2 cellular contexts compared by ENCODE assay signal in the genomic region with DNA sequence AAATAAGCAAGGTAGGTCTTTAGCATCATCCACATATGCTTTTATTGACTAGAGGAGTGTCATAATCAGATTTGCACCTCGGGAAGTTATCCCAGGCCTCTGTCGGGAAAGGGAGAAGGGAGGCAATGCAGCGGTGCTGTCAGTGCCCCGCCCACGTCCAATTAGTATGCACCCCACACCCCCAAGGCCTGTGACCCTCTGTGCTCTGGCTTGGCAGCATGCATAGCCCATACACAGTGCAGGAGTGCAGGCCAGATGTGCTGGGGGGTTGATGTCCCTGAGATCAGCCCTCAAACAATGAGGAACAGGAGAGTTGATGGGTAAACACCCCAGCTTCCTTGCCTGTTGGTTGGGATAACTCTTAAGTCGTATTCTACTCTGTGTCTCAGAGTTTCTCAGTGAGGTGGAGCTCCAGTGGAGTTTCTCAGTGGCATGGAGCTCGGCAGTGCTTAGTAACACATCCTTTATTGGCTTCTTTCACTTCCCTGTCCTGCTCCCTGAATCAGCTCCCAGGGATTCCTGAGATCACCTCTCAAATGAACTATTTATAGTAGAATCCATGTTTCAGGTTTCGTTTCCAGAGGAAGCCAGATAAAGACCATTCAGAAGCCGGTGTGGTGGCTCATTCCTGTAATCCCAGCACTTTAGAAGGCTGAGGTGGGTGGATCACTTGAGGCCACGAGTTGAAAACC.
TF ChIP-seq lines count a peak whose summit lies in the region.

No MANE protein-coding gene starts in this region.

TF ChIP-seq in IMR-90, 13 proteins besides CTCF, POLR2A, EP300 and RAD21:
- no peak for TF ChIP-seq CEBPB (IDR thresholded peaks at IDR 0.05; ENCODE audit: low read depth, low read length)
- TF ChIP-seq, protein P1, sequence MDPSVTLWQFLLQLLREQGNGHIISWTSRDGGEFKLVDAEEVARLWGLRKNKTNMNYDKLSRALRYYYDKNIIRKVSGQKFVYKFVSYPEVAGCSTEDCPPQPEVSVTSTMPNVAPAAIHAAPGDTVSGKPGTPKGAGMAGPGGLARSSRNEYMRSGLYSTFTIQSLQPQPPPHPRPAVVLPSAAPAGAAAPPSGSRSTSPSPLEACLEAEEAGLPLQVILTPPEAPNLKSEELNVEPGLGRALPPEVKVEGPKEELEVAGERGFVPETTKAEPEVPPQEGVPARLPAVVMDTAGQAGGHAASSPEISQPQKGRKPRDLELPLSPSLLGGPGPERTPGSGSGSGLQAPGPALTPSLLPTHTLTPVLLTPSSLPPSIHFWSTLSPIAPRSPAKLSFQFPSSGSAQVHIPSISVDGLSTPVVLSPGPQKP (IDR thresholded peaks at IDR 0.05; ENCODE audit: borderline replicate concordance, low read depth, low read length) = no peak
- no peak for TF ChIP-seq MAFK (IDR thresholded peaks at IDR 0.05; ENCODE audit: low read depth, low read length)
- TF ChIP-seq RCOR1 (IDR thresholded peaks at IDR 0.05; ENCODE audit: insufficient replicate concordance, low read length) = no peak
- TF ChIP-seq BHLHE40 (IDR thresholded peaks at IDR 0.05; ENCODE audit: low read depth, low read length) = no peak

TF ChIP-seq in K562, 482 proteins besides CTCF, POLR2A, EP300 and RAD21:
- TF ChIP-seq EGR1 (conservative IDR thresholded peaks at IDR 0.05) (0 out of 2 replicates have a peak, but pooled peaks have one; percentile 6), NR4A1 (CRISPR knock-in tag; IDR thresholded peaks at IDR 0.05) (no peak), NR4A1 (tag; IDR thresholded peaks at IDR 0.05) (no peak), CBX1 (IDR thresholded peaks at IDR 0.05; ENCODE audit: low read depth) (no peak), ZFP36 (IDR thresholded peaks at IDR 0.05; ENCODE audit: low read depth, low read length, partially characterized antibody) (no peak), TRIM24 (IDR thresholded peaks at IDR 0.05) (no peak), MBD2 (IDR thresholded peaks at IDR 0.05; ENCODE audit: borderline replicate concordance, low read depth) (no peak), CHCHD3 (CRISPR knock-in tag; IDR thresholded peaks at IDR 0.05) (no peak), HMG20B (CRISPR knock-in tag; IDR thresholded peaks at IDR 0.05) (no peak)
